28 cellular contexts compared by ENCODE assay signal in the genomic region with DNA sequence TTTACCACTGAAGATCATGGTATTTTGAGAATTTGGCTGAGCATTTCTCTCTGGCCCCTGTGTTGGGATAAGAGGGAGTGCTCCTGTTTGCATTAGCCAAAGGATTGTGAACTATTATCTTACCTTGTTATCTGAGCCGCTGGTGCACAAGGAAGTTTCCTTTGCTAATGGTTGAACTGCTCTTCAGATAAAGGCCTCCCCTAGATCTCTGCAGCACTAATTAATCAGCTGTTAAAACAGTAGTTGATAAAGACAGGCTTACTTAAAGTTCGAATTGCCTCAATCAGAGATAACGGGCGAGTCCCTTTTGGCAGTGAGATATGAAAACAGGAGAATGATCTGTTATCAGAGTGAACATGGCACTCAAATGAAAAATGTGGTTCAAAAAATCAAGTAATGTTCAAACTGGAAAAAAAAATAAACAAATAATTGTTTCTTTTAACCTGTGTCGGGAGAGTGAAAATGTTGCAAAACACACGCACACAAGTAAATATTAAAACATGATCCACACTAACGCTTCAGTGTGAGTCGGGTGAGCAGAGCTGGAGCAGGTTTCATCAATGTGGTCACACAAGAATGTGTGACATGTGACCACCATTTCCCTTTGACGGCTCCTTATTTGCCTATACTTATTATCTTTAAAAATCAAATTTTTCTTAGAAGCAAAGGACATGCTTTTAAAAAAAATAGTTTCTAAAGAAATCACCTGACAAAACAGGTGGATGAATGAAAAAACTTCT.
DNase-seq lines count a peak whose midpoint lies in the region; ATAC-seq and TF ChIP-seq lines count a peak whose summit lies in the region.
"Had no signal": no experiment of that assay in that cellular context is flagged by ENCODE, and none has a peak within 500 bp of the region (broad histone marks: within the 10 kb centered on the region; RNA-seq: fewer than 3 reads in every experiment).

No MANE protein-coding gene starts in this region.

- intact Hi-C loops in left cardiac atrium (cut with DNase I) = no loop called here

- ATAC-seq in left cardiac atrium = no peak
- ATAC-seq: CD8-positive, alpha-beta T cell; heart right ventricle; left lobe of liver; naive thymus-derived CD4-positive, alpha-beta T cell had no signal

- no peaks in the 10 kb centered on the region for H3K36me3 ChIP-seq in WERI-Rb-1
- H3K36me3 ChIP-seq: adrenal gland, heart right ventricle, upper lobe of left lung had no signal

- no peaks in the 10 kb centered on the region for H3K9me3 ChIP-seq in WERI-Rb-1 (ENCODE audit: severe bottlenecking)
- H3K9me3 ChIP-seq: adrenal gland, heart right ventricle, upper lobe of left lung had no signal

- H3K27me3 ChIP-seq in WERI-Rb-1 (ENCODE audit: insufficient read depth, low read depth, severe bottlenecking) = peaks cover 72% of the 10 kb centered on the region
- H3K27me3 ChIP-seq: adrenal gland, upper lobe of left lung had no signal

- DNase-seq in DMS153 (lab: John Stamatoyannopoulos, UW) = peak; percentile 41
- no peak for DNase-seq in DMS153 treated with DMSO at 0.1 percent for 48 hours (lab: John Stamatoyannopoulos, UW; ENCODE audit: unreplicated experiment)
- DNase-seq in NCI-H1105 (lab: John Stamatoyannopoulos, UW) = peak; percentile 7
- DNase-seq in NCI-H69 (lab: John Stamatoyannopoulos, UW) = peak; percentile 48
- peak; percentile 51 for DNase-seq in left kidney (ENCODE audit: low read depth, low spot score)
- DNase-seq in left cardiac atrium = no peak
- DNase-seq in WERI-Rb-1 = no peak
- no peak for DNase-seq in activated naive CD4-positive, alpha-beta T cell treated with anti-CD3 and anti-CD28 coated beads, Interleukin-2, amount 50 U/mL, for 16 hours
- DNase-seq: activated CD4-positive, alpha-beta T cell treated with anti-CD3 and anti-CD28 coated beads for 48 hours; activated naive CD4-positive, alpha-beta T cell; activated T-cell treated with anti-CD3 and anti-CD28 coated beads, Interleukin-2, amount 50 U/mL, for 24 hours; adrenal gland; AML-193; CD8-positive, alpha-beta T cell; effector CD8-positive, alpha-beta T cell; erythroblast; heart right ventricle; HFFc6; naive thymus-derived CD4-positive, alpha-beta T cell; NCI-H446; stimulated activated CD4-positive, alpha-beta T cell treated with anti-CD3 and anti-CD28 coated beads, Interleukin-2, amount 100 ng/mL, for 24 hours; substantia nigra; T-helper 2 cell; upper lobe of left lung had no signal

- H3K4me3 ChIP-seq in WERI-Rb-1 (ENCODE audit: low read depth, low read length) = no peak overlapping the region
- H3K4me3 ChIP-seq: adrenal gland, heart right ventricle, SK-N-MC, smooth muscle cell, upper lobe of left lung had no signal

- TF ChIP-seq CTCF in WERI-Rb-1 (IDR thresholded peaks at IDR 0.05; ENCODE audit: low read depth, low read length) = no peak

- H3K27ac ChIP-seq in WERI-Rb-1 = no peak overlapping the region
- H3K27ac ChIP-seq: 22Rv1, adrenal gland, heart right ventricle, SK-N-MC, upper lobe of left lung had no signal

Comparison
In these comparisons a context has a peak if more than half of its experiments do, and no peak if none do; other contexts are left out.
1. DNase-seq: peak in DMS153 (single experiment), NCI-H1105 (single experiment), NCI-H69 (single experiment) and left kidney (single experiment); none in DMS153 treated with DMSO at 0.1 percent for 48 hours (single experiment), left cardiac atrium (single experiment), WERI-Rb-1 (single experiment) and activated naive CD4-positive, alpha-beta T cell treated with anti-CD3 and anti-CD28 coated beads, Interleukin-2, amount 50 U/mL, for 16 hours (single experiment).